In genomic region chr5:170218730-170219129, GRCh38 we compare ENCODE assay signal across 31 cellular contexts. TPM values are rescaled to one million over a fixed set of nuclear protein-coding genes. Genes with fewer than 3 reads are reported as not detected.
A peak's percentile ranks its signal among the peaks of the same experiment; 100 is the strongest.
DNase-seq lines count a peak whose midpoint lies in the region.
"Had no signal": no experiment of that assay in that cellular context is flagged by ENCODE, and none has a peak within 500 bp of the region (broad histone marks: within the 10 kb centered on the region; RNA-seq: fewer than 3 reads in every experiment).

No MANE protein-coding gene starts in this region.

- peak; percentile 4 for DNase-seq in DMS 273 treated with DMSO at 0.1 percent for 48 hours (lab: John Stamatoyannopoulos, UW)
- peak; percentile 18 for DNase-seq in NCI-H1694 treated with DMSO at 0.1 percent for 48 hours (lab: John Stamatoyannopoulos, UW)
- DNase-seq in occipital lobe (lab: John Stamatoyannopoulos, UW): peak; percentile 51
- no peak for DNase-seq in stimulated activated CD4-positive, alpha-beta T cell treated with anti-CD3 and anti-CD28 coated beads, Interleukin-2, amount 100 ng/mL, for 24 hours
- no peak for DNase-seq in NCI-H1105 treated with DMSO at 0.1 percent for 48 hours (lab: John Stamatoyannopoulos, UW)
- no peak for DNase-seq in cerebellar nuclear complex (lab: John Stamatoyannopoulos, UW)
- DNase-seq: activated CD4-positive, alpha-beta T cell treated with anti-CD3 and anti-CD28 coated beads, Interleukin-2, amount 50 U/mL, for 48 hours; activated CD4-positive, CD25-positive, alpha-beta regulatory T cell; activated T-cell treated with anti-CD3 and anti-CD28 coated beads, Interleukin-2, amount 50 U/mL, for 72 hours; central memory CD4-positive, alpha-beta T cell; esophagus squamous epithelium; foreskin keratinocyte; head of caudate nucleus; IMR-90; left ventricle myocardium inferior; NCI-H1048; NCI-H1930; NCI-H226; right lobe of liver; SK-N-SH; spleen; stimulated activated naive CD8-positive, alpha-beta T cell treated with anti-CD3 and anti-CD28 coated beads, Interleukin-15, amount 100 ng/mL, for 72 hours; thyroid gland had no signal

- peak overlapping the region; percentile 10 for H3K27ac ChIP-seq in angular gyrus (ENCODE audit: low read depth, low read length)
- H3K27ac ChIP-seq: BLaER1 treated with 17β-estradiol and CSF1 and Interleukin-3, amounts not matched to agents 10 nM and 100 nM; esophagus squamous epithelium; foreskin keratinocyte; left ventricle myocardium inferior; neutrophil; prostate gland; right lobe of liver; spleen; thyroid gland; vagina had no signal

RNA-seq across cellular contexts. Expression of gene C5orf58, which starts 14.1 kb away (rescaled TPM):
- not detected for total RNA-seq in occipital lobe
- total RNA-seq: activated T-cell treated with anti-CD3 and anti-CD28 coated beads, Interleukin-2, amount 50 U/mL, for 72 hours; dermis microvascular lymphatic vessel endothelial cell; esophagus squamous epithelium; foreskin keratinocyte; IMR-90; right lobe of liver; Right ventricle myocardium inferior; spleen; T-helper 1 cell treated with Interleukin-12 subunit alpha and Interleukin-12 subunit beta and Interleukin-4 antibody, amounts not matched to agents 30 ng/mL and 1 ng/mL, for 36 hours; thyroid gland; vagina had no signal

Comparison
In these comparisons a context has a peak if more than half of its experiments do, and no peak if none do; other contexts are left out.
1. DNase-seq: peak in DMS 273 treated with DMSO at 0.1 percent for 48 hours (single experiment), NCI-H1694 treated with DMSO at 0.1 percent for 48 hours (single experiment) and occipital lobe (single experiment); none in stimulated activated CD4-positive, alpha-beta T cell treated with anti-CD3 and anti-CD28 coated beads, Interleukin-2, amount 100 ng/mL, for 24 hours (0 of 2), NCI-H1105 treated with DMSO at 0.1 percent for 48 hours (single experiment) and cerebellar nuclear complex (0 of 2).